Comparison of ENCODE assay signal across 12 cellular contexts in genomic region chr5:138148811-138149210, GRCh38. TPM values are rescaled to one million over a fixed set of nuclear protein-coding genes. Genes with fewer than 3 reads are reported as not detected.
DNase-seq lines count a peak whose midpoint lies in the region; ATAC-seq and FAIRE-seq lines count a peak whose summit lies in the region.
"Had no signal": no experiment of that assay in that cellular context is flagged by ENCODE, and none has a peak within 500 bp of the region (broad histone marks: within the 10 kb centered on the region; RNA-seq: fewer than 3 reads in every experiment).

No MANE protein-coding gene starts in this region.

- DNase-seq in GM03348 (ENCODE audit: low spot score) (peak; percentile 36), RCC 7860 (ENCODE audit: low spot score) (peak; percentile 54), myocyte (ENCODE audit: low read depth) (peak; percentile 39), NCI-H1930 (lab: John Stamatoyannopoulos, UW) (no peak)
- no peak for DNase-seq in activated CD4-positive, alpha-beta T cell treated with anti-CD3 and anti-CD28 coated beads for 1 hour
- DNase-seq: activated CD8-positive, alpha-beta memory T cell treated with anti-CD3 and anti-CD28 coated beads, Interleukin-2, amount 10 ng/mL, durations not matched to agents 7 days and 5 days; central memory CD4-positive, alpha-beta T cell; NCI-H2081 treated with DMSO at 0.1 percent for 48 hours had no signal

- peak; percentile 92 for ATAC-seq in esophagus mucosa
- ATAC-seq in HG02840 (IDR thresholded peaks at IDR 0.05; ENCODE audit: low FRiP score, unreplicated experiment) = no peak
- ATAC-seq in GM19467 (IDR thresholded peaks at IDR 0.05; ENCODE audit: unreplicated experiment) = no peak
- ATAC-seq: activated CD8-positive, alpha-beta memory T cell treated with anti-CD3 and anti-CD28 coated beads, Interleukin-2, amount 10 ng/mL, durations not matched to agents 7 days and 5 days had no signal

- FAIRE-seq in RCC 7860 (lab: Jason Lieb, UNC) = peak; percentile 52
- FAIRE-seq: H1 had no signal

RNA-seq across cellular contexts. Expression of gene NME5, which starts 9.6 kb away (rescaled TPM):
- total RNA-seq in esophagus mucosa = 0.44 TPM
- 0.16 and 0.62 TPM in 2 replicates for total RNA-seq in myocyte
- polyA plus RNA-seq in myocyte (2012) = 0.64 TPM
- total RNA-seq: activated CD8-positive, alpha-beta memory T cell treated with anti-CD3 and anti-CD28 coated beads, Interleukin-2, amount 10 ng/mL, durations not matched to agents 7 days and 5 days had no signal

RNA-seq across cellular contexts. Expression of gene BRD8, which starts 29.6 kb away (rescaled TPM):
- 25.7 TPM for total RNA-seq in esophagus mucosa
- 37.8 and 38.1 TPM in 2 replicates for total RNA-seq in myocyte
- polyA plus RNA-seq in myocyte (2012) = 36.9 TPM

RNA-seq across cellular contexts. Expression of gene KIF20A, which starts 30.1 kb away (rescaled TPM):
- 21.2 TPM for total RNA-seq in esophagus mucosa
- total RNA-seq in myocyte = 1.6 and 2.8 TPM in 2 replicates
- 0.42 TPM for polyA plus RNA-seq in myocyte (2012)

Comparison
In these comparisons a context has a peak if more than half of its experiments do, and no peak if none do; other contexts are left out.
1. DNase-seq: peak in GM03348 (single experiment), RCC 7860 (single experiment) and myocyte (single experiment); none in NCI-H1930 (0 of 2) and activated CD4-positive, alpha-beta T cell treated with anti-CD3 and anti-CD28 coated beads for 1 hour (single experiment).